23 cellular contexts compared by ENCODE assay signal in the genomic region with DNA sequence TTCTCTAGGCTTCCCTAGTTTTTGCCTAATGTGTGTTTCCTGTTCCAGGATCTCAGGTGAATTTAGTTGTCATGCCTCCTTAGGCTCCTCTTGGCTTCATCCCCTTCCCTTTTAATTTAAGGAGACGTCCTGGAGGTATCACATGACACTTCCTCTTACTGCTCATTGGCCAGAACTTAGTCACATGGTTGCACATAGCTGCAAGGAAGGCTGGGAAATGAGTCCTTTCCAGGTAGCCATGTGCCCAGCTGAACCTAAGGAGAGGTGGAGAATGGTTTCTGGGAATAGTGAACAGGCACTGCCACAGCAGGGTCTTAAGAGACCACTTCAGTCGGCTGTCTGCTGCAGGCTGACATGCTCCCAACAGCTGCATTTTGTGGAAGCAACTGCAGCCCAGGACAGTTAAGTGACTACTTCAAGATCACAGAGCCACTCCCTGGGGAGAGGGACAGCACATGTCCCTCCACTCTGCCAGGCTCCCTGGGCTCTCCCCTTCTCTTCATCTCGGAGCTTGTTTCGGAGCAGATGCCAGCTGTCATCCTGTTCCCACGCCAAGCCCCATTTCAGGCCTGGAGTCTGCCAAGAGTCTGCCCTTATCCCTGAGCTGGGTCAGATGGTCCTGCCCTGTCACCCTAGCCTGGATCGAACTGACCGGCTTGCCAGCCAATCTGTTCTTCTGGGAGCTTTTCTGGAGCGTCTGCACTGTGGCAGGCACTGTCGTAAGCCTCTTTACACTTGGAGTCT.
DNase-seq lines count a peak whose midpoint lies in the region; TF ChIP-seq lines count a peak whose summit lies in the region.
"Had no signal": no experiment of that assay in that cellular context is flagged by ENCODE, and none has a peak within 500 bp of the region (broad histone marks: within the 10 kb centered on the region; RNA-seq: fewer than 3 reads in every experiment).

No MANE protein-coding gene starts in this region.

- no peak for TF ChIP-seq CTCF in A673 (conservative IDR thresholded peaks at IDR 0.05; ENCODE audit: low read depth, low read length)
- TF ChIP-seq CTCF in choroid plexus epithelial cell (conservative IDR thresholded peaks at IDR 0.05; ENCODE audit: low read depth, low read length) = no peak
- TF ChIP-seq CTCF in Caco-2 (IDR thresholded peaks at IDR 0.05; ENCODE audit: insufficient read depth in 1 of 2, low read depth in 1 of 2, low read length in 1 of 2, severe bottlenecking in 1 of 2, unreplicated experiment in 1 of 2) = no peak

- BruUV-seq in A673 (replicated peaks; lab: Mats Ljungman, UMichigan) (no TSS peak), Caco-2 (replicated peaks; lab: Mats Ljungman, UMichigan) (no TSS peak)

- no peak overlapping the region for H3K56ac ChIP-seq in mesendoderm (ENCODE audit: low read length)

- no CpG with 5 or more reads among the region's 9 CpGs for WGBS in mesendoderm (ENCODE audit: extremely low coverage, insufficient coverage, low lambda C conversion rate)
- 28 to 33% methylated on average over 9 of the region's 9 CpGs for WGBS in GM23248 (ENCODE audit: low coverage in 1 of 2, low lambda C conversion rate in 2 of 2, missing lambda C conversion rate in 2 of 2), 2 experiments

- H3K4me1 ChIP-seq in A673 (ENCODE audit: insufficient read depth, low read length, poor library complexity, severe bottlenecking) = no peaks in the 10 kb centered on the region
- no peaks in the 10 kb centered on the region for H3K4me1 ChIP-seq in mesendoderm (ENCODE audit: control insufficient read depth, low read depth, low read length)
- H3K4me1 ChIP-seq in Caco-2 = no peaks in the 10 kb centered on the region
- no peaks in the 10 kb centered on the region for H3K4me1 ChIP-seq in GM23248 (ENCODE audit: insufficient read depth)
- H3K4me1 ChIP-seq: SJSA1 had no signal

- H3K9me3 ChIP-seq in A673 (ENCODE audit: low read depth, low read length, poor library complexity, severe bottlenecking) (no peaks in the 10 kb centered on the region), Caco-2 (0 out of 2 replicates have a peak, but pooled peaks cover 3% of the 10 kb centered on the region), GM23248 (ENCODE audit: low read depth) (no peaks in the 10 kb centered on the region)
- H3K9me3 ChIP-seq: SJSA1, thoracic aorta had no signal

- H3K27ac Mint-ChIP-seq in Caco-2 (ENCODE audit: unreplicated experiment) = no peak overlapping the region
- H3K27ac Mint-ChIP-seq: activated T-cell treated with anti-CD3 and anti-CD28 coated beads, Interleukin-2, amount 50 U/mL, for 24 hours; CD4-positive, alpha-beta T cell; naive B cell; stimulated activated naive B cell treated with anti-CD40 and anti-IgM and Interleukin-4, amounts not matched to agents 10 μg/mL and 1 μg/mL and 100 μg/mL, for 72 hours; T-helper 17 cell had no signal

- H3K36me3 ChIP-seq in A673 (ENCODE audit: insufficient read depth, low read length, poor library complexity, severe bottlenecking) (no peaks in the 10 kb centered on the region), mesendoderm (ENCODE audit: control insufficient read depth, insufficient read depth, low read length) (no peaks in the 10 kb centered on the region), Caco-2 (ENCODE audit: control insufficient read depth, insufficient read depth, low read length) (no peaks in the 10 kb centered on the region), GM23248 (ENCODE audit: low read depth) (no peaks in the 10 kb centered on the region)
- H3K36me3 ChIP-seq: SJSA1, thoracic aorta had no signal

- no peaks in the 10 kb centered on the region for H3K79me1 ChIP-seq in mesendoderm (ENCODE audit: low read length)

- H2BK120ac ChIP-seq in mesendoderm (ENCODE audit: low read depth, low read length) = no peak overlapping the region

- peaks cover 13% of the 10 kb centered on the region for H3K27me3 Mint-ChIP-seq in Caco-2 (ENCODE audit: insufficient read depth, unreplicated experiment)

- H2AFZ ChIP-seq in GM23248 = no peak overlapping the region

- H4K8ac ChIP-seq in mesendoderm (ENCODE audit: low read depth, low read length) = no peak overlapping the region

- no peak overlapping the region for H3K4ac ChIP-seq in mesendoderm (ENCODE audit: low read depth, low read length)

- POLR2A ChIA-PET in A673 (lab: Charles Lee; ENCODE audit: low non-redundant PET) = no interaction called here
- POLR2A ChIA-PET in HEK293T (lab: Yijun Ruan, JAX) = no interaction called here
- POLR2A ChIA-PET in Caco-2 (lab: Charles Lee) = no interaction called here

- no peak overlapping the region for H3K18ac ChIP-seq in mesendoderm (ENCODE audit: low read length)

- H4K20me1 ChIP-seq in GM23248 (ENCODE audit: insufficient read depth) = no peaks in the 10 kb centered on the region

- no peak overlapping the region for H3K27ac ChIP-seq in A673 (ENCODE audit: low read depth, low read length, poor library complexity, severe bottlenecking)
- no peak overlapping the region for H3K27ac ChIP-seq in mesendoderm (ENCODE audit: low read depth, low read length)
- no peak overlapping the region for H3K27ac ChIP-seq in GM23248
- H3K27ac ChIP-seq: SJSA1 had no signal

- H4K5ac ChIP-seq in mesendoderm (ENCODE audit: low read length) = no peak overlapping the region

- H3F3A ChIP-seq in GM23248 (ENCODE audit: insufficient read depth) = no peaks in the 10 kb centered on the region

- no peak overlapping the region for H3K4me3 ChIP-seq in A673 (ENCODE audit: low read depth, low read length, poor library complexity, severe bottlenecking)
- no peak overlapping the region for H3K4me3 ChIP-seq in choroid plexus epithelial cell (ENCODE audit: low read depth, low read length)
- no peak overlapping the region for H3K4me3 ChIP-seq in mesendoderm (ENCODE audit: low read length)
- H3K4me3 ChIP-seq in Caco-2 (ENCODE audit: low read depth, low read length) = no peak overlapping the region
- H3K4me3 ChIP-seq in GM23248 = no peak overlapping the region
- H3K4me3 ChIP-seq: SJSA1, thoracic aorta had no signal

- intact Hi-C loops in A673 (cut with micrococcal nuclease; ENCODE audit: unreplicated experiment) = no loop called here
- intact Hi-C loops in Caco-2 (cut with micrococcal nuclease; ENCODE audit: unreplicated experiment) = no loop called here

- in situ Hi-C loops in GM23248 (cut with MboI) = no loop called here

- no peaks in the 10 kb centered on the region for H3K9me2 ChIP-seq in GM23248 (ENCODE audit: insufficient read depth)

- H3K27me3 ChIP-seq in A673 (replicated peaks; ENCODE audit: insufficient read depth, low read depth, low read length, poor library complexity) = peaks cover 67% of the 10 kb centered on the region
- H3K27me3 ChIP-seq in mesendoderm (ENCODE audit: insufficient read depth, low read length, poor library complexity) = no peaks in the 10 kb centered on the region
- no peaks in the 10 kb centered on the region for H3K27me3 ChIP-seq in Caco-2 (replicated peaks; ENCODE audit: control insufficient read depth, insufficient read depth, low read length)
- H3K27me3 ChIP-seq in GM23248 (replicated peaks; ENCODE audit: insufficient read depth) = peaks cover 24% of the 10 kb centered on the region
- H3K27me3 ChIP-seq: SJSA1 had no signal

- no peak overlapping the region for H2BK5ac ChIP-seq in mesendoderm (ENCODE audit: low read length)

- no peak overlapping the region for H3K23ac ChIP-seq in mesendoderm (ENCODE audit: low read length)

- no peak overlapping the region for H3K4me2 ChIP-seq in mesendoderm (ENCODE audit: low read length)
- no peak overlapping the region for H3K4me2 ChIP-seq in GM23248 (ENCODE audit: unreplicated experiment)

- peak; percentile 12 for DNase-seq in A673 (ENCODE audit: low spot score)
- peak; percentile 22 for DNase-seq in HEK293T (ENCODE audit: extremely low spot score)
- peak; percentile 12 for DNase-seq in choroid plexus epithelial cell (ENCODE audit: low read depth)
- peak; percentile 33 for DNase-seq in mesendoderm
- no peak for DNase-seq in Caco-2
- no peak for DNase-seq in NCI-H2029 treated with DMSO at 0.1 percent for 48 hours (lab: John Stamatoyannopoulos, UW)
- DNase-seq in GM23248 = no peak
- DNase-seq: activated CD4-positive, alpha-beta T cell treated with anti-CD3 and anti-CD28 coated beads for 4 hours; activated naive CD4-positive, alpha-beta T cell treated with Interleukin-2 at 50 U/mL for 16 hours; activated T-cell treated with anti-CD3 and anti-CD28 coated beads, Interleukin-2, amount 50 U/mL, for 24 hours; amniotic stem cell; CD4-positive, alpha-beta T cell; DMS153; mesenchymal stem cell; naive B cell; NCI-H1105 treated with DMSO at 0.1 percent for 48 hours; NCI-H2081 treated with DMSO at 0.1 percent for 48 hours; NCI-H446 treated with DMSO at 0.1 percent for 48 hours; stimulated activated CD4-positive, alpha-beta T cell treated with anti-CD3 and anti-CD28 coated beads, Interleukin-4, amount 100 ng/mL, for 1 hour; stimulated activated naive B cell treated with anti-CD40 and anti-IgM and Interleukin-4, amounts not matched to agents 10 μg/mL and 1 μg/mL and 100 μg/mL, for 72 hours; T-helper 17 cell had no signal

- H3K36me3 Mint-ChIP-seq in Caco-2 (ENCODE audit: insufficient read depth, unreplicated experiment) = no peaks in the 10 kb centered on the region
- H3K36me3 Mint-ChIP-seq: naive B cell; stimulated activated naive B cell treated with anti-CD40 and anti-IgM and Interleukin-4, amounts not matched to agents 10 μg/mL and 1 μg/mL and 100 μg/mL, for 72 hours had no signal

- no peaks in the 10 kb centered on the region for H3K4me1 Mint-ChIP-seq in Caco-2 (ENCODE audit: low read depth, unreplicated experiment)
- H3K4me1 Mint-ChIP-seq: naive B cell; stimulated activated naive B cell treated with anti-CD40 and anti-IgM and Interleukin-4, amounts not matched to agents 10 μg/mL and 1 μg/mL and 100 μg/mL, for 72 hours; T-helper 17 cell had no signal

- H3K4me3 Mint-ChIP-seq in Caco-2 (ENCODE audit: unreplicated experiment) = no peak overlapping the region
- H3K4me3 Mint-ChIP-seq: activated T-cell treated with anti-CD3 and anti-CD28 coated beads, Interleukin-2, amount 50 U/mL, for 24 hours; CD4-positive, alpha-beta T cell; naive B cell; stimulated activated naive B cell treated with anti-CD40 and anti-IgM and Interleukin-4, amounts not matched to agents 10 μg/mL and 1 μg/mL and 100 μg/mL, for 72 hours; T-helper 17 cell had no signal

- H3K79me2 ChIP-seq in mesendoderm (ENCODE audit: control insufficient read depth, insufficient read depth, low read length) (no peaks in the 10 kb centered on the region), GM23248 (ENCODE audit: insufficient read depth) (no peaks in the 10 kb centered on the region)

- H2BK15ac ChIP-seq in mesendoderm (replicated peaks; ENCODE audit: low read depth) = no peak overlapping the region

- H2AK5ac ChIP-seq in mesendoderm (ENCODE audit: low read length) = no peak overlapping the region

- CTCF ChIA-PET in A673 (lab: Charles Lee) = no interaction called here
- CTCF ChIA-PET in HEK293T (lab: Yijun Ruan, JAX) = no interaction called here
- CTCF ChIA-PET in Caco-2 (lab: Charles Lee) = no interaction called here

- H3K9me3 Mint-ChIP-seq in Caco-2 (ENCODE audit: unreplicated experiment) = no peaks in the 10 kb centered on the region
- H3K9me3 Mint-ChIP-seq: activated T-cell treated with anti-CD3 and anti-CD28 coated beads, Interleukin-2, amount 50 U/mL, for 24 hours; CD4-positive, alpha-beta T cell; stimulated activated naive B cell treated with anti-CD40 and anti-IgM and Interleukin-4, amounts not matched to agents 10 μg/mL and 1 μg/mL and 100 μg/mL, for 72 hours had no signal

- no peak overlapping the region for H3K9ac ChIP-seq in mesendoderm (ENCODE audit: low read length)
- H3K9ac ChIP-seq in GM23248 = no peak overlapping the region

TF ChIP-seq in HEK293T, 16 proteins besides CTCF, POLR2A, EP300 and RAD21 (continues in another document):
- no peak for TF ChIP-seq FOXK2 (IDR thresholded peaks at IDR 0.05)

Comparison
In these comparisons a context has a peak if more than half of its experiments do, and no peak if none do; other contexts are left out.
1. DNase-seq: peak in A673 (single experiment), HEK293T (single experiment), choroid plexus epithelial cell (single experiment) and mesendoderm (single experiment); none in Caco-2 (0 of 2), NCI-H2029 treated with DMSO at 0.1 percent for 48 hours (single experiment) and GM23248 (single experiment).